In genomic region chr7:28481131-28481926, GRCh38 we compare ENCODE assay signal across 9 cellular contexts.
DNase-seq lines count a peak whose midpoint lies in the region; ATAC-seq, FAIRE-seq and TF ChIP-seq lines count a peak whose summit lies in the region.
"Had no signal": no experiment of that assay in that cellular context is flagged by ENCODE, and none has a peak within 500 bp of the region (broad histone marks: within the 10 kb centered on the region; RNA-seq: fewer than 3 reads in every experiment).

No MANE protein-coding gene starts in this region.

- H3K4me3 ChIP-seq in astrocyte (ENCODE audit: insufficient read depth, low read depth, low read length) = no peak overlapping the region
- H3K4me3 ChIP-seq in tibial artery = no peak overlapping the region
- H3K4me3 ChIP-seq: A549 had no signal

- peak; percentile 82 for ATAC-seq in activated naive CD8-positive, alpha-beta T cell treated with anti-CD3 and anti-CD28 coated beads, Interleukin-2, amount 10 ng/mL, durations not matched to agents 7 days and 5 days (ENCODE audit: low read depth)
- no peak for ATAC-seq in activated naive CD8-positive, alpha-beta T cell treated with anti-CD3 and anti-CD28 coated beads, Interleukin-2, amount 50 U/mL, for 24 hours
- peak; percentile 69 for ATAC-seq in HG02973 (IDR thresholded peaks at IDR 0.05; ENCODE audit: unreplicated experiment)
- no peak for ATAC-seq in activated T-helper 17 cell treated with anti-CD3 and anti-CD28 coated beads, Interleukin-2, amount 50 U/mL, for 72 hours (replicated peaks)
- ATAC-seq: A549 had no signal

- DNase-seq in activated naive CD8-positive, alpha-beta T cell treated with anti-CD3 and anti-CD28 coated beads, Interleukin-2, amount 10 ng/mL, durations not matched to agents 7 days and 5 days = no peak
- no peak for DNase-seq in activated naive CD8-positive, alpha-beta T cell treated with anti-CD3 and anti-CD28 coated beads, Interleukin-2, amount 50 U/mL, for 24 hours
- peak; percentile 67 for DNase-seq in astrocyte (ENCODE audit: low read depth)
- peak; percentile 35 for DNase-seq in smooth muscle cell of the brain vasculature (ENCODE audit: low read depth, low spot score)
- no peak for DNase-seq in tibial artery
- no peak for DNase-seq in NCI-H1092 treated with DMSO at 0.1 percent for 48 hours (lab: John Stamatoyannopoulos, UW)

- peaks cover 6% of the 10 kb centered on the region for H3K4me1 Mint-ChIP-seq in activated naive CD8-positive, alpha-beta T cell treated with anti-CD3 and anti-CD28 coated beads, Interleukin-2, amount 10 ng/mL, durations not matched to agents 7 days and 5 days
- H3K4me1 Mint-ChIP-seq in activated naive CD8-positive, alpha-beta T cell treated with anti-CD3 and anti-CD28 coated beads, Interleukin-2, amount 50 U/mL, for 24 hours = peaks cover 6% of the 10 kb centered on the region
- peaks cover 53% of the 10 kb centered on the region for H3K4me1 Mint-ChIP-seq in astrocyte (ENCODE audit: low read depth, unreplicated experiment)
- H3K4me1 Mint-ChIP-seq in activated T-helper 17 cell treated with anti-CD3 and anti-CD28 coated beads, Interleukin-2, amount 50 U/mL, for 72 hours = no peaks in the 10 kb centered on the region

- no peaks in the 10 kb centered on the region for H4K20me1 ChIP-seq in astrocyte (ENCODE audit: insufficient read depth, low read length)

- FAIRE-seq in astrocyte (lab: Jason Lieb, UNC) = peak; percentile 59
- FAIRE-seq: A549 had no signal

- no peaks in the 10 kb centered on the region for H3K36me3 Mint-ChIP-seq in activated naive CD8-positive, alpha-beta T cell treated with anti-CD3 and anti-CD28 coated beads, Interleukin-2, amount 10 ng/mL, durations not matched to agents 7 days and 5 days
- no peaks in the 10 kb centered on the region for H3K36me3 Mint-ChIP-seq in activated naive CD8-positive, alpha-beta T cell treated with anti-CD3 and anti-CD28 coated beads, Interleukin-2, amount 50 U/mL, for 24 hours (ENCODE audit: low read depth)
- H3K36me3 Mint-ChIP-seq in astrocyte (ENCODE audit: low read depth, unreplicated experiment) = no peaks in the 10 kb centered on the region
- H3K36me3 Mint-ChIP-seq in activated T-helper 17 cell treated with anti-CD3 and anti-CD28 coated beads, Interleukin-2, amount 50 U/mL, for 72 hours (ENCODE audit: low read depth) = no peaks in the 10 kb centered on the region

- H3K9ac ChIP-seq in astrocyte (ENCODE audit: low read length) = peak overlapping the region; percentile 31

- no peaks in the 10 kb centered on the region for H3K9me3 Mint-ChIP-seq in activated naive CD8-positive, alpha-beta T cell treated with anti-CD3 and anti-CD28 coated beads, Interleukin-2, amount 10 ng/mL, durations not matched to agents 7 days and 5 days
- H3K9me3 Mint-ChIP-seq in activated naive CD8-positive, alpha-beta T cell treated with anti-CD3 and anti-CD28 coated beads, Interleukin-2, amount 50 U/mL, for 24 hours = no peaks in the 10 kb centered on the region
- H3K9me3 Mint-ChIP-seq in astrocyte (ENCODE audit: unreplicated experiment) = no peaks in the 10 kb centered on the region
- no peaks in the 10 kb centered on the region for H3K9me3 Mint-ChIP-seq in activated T-helper 17 cell treated with anti-CD3 and anti-CD28 coated beads, Interleukin-2, amount 50 U/mL, for 72 hours

- peaks cover 13% of the 10 kb centered on the region for H3K27me3 Mint-ChIP-seq in activated naive CD8-positive, alpha-beta T cell treated with anti-CD3 and anti-CD28 coated beads, Interleukin-2, amount 10 ng/mL, durations not matched to agents 7 days and 5 days
- H3K27me3 Mint-ChIP-seq in activated naive CD8-positive, alpha-beta T cell treated with anti-CD3 and anti-CD28 coated beads, Interleukin-2, amount 50 U/mL, for 24 hours = peaks cover 9% of the 10 kb centered on the region
- no peaks in the 10 kb centered on the region for H3K27me3 Mint-ChIP-seq in astrocyte (ENCODE audit: low read depth, unreplicated experiment)
- H3K27me3 Mint-ChIP-seq in activated T-helper 17 cell treated with anti-CD3 and anti-CD28 coated beads, Interleukin-2, amount 50 U/mL, for 72 hours = peaks cover 29% of the 10 kb centered on the region

- H3K36me3 ChIP-seq in astrocyte (ENCODE audit: insufficient read depth, low read length) (no peaks in the 10 kb centered on the region), tibial artery (no peaks in the 10 kb centered on the region)

- H3K27ac ChIP-seq in astrocyte (ENCODE audit: low read depth, low read length) (peak overlapping the region; percentile 45), tibial artery (no peak overlapping the region)
- H3K27ac ChIP-seq: A549 had no signal

- no peaks in the 10 kb centered on the region for H3K79me2 ChIP-seq in astrocyte (ENCODE audit: insufficient read depth, low read length)

- H3K9me3 ChIP-seq in astrocyte (ENCODE audit: insufficient read depth, low read depth, low read length) = no peaks in the 10 kb centered on the region
- no peaks in the 10 kb centered on the region for H3K9me3 ChIP-seq in tibial artery
- H3K9me3 ChIP-seq: A549 had no signal

- POLR2A ChIA-PET in activated naive CD8-positive, alpha-beta T cell treated with anti-CD3 and anti-CD28 coated beads, Interleukin-2, amount 10 ng/mL, durations not matched to agents 7 days and 5 days (lab: Charles Lee) = no interaction called here

- TF ChIP-seq CTCF in astrocyte (IDR thresholded peaks at IDR 0.05; ENCODE audit: insufficient read depth, low read depth, low read length) (no peak), tibial artery (IDR thresholded peaks at IDR 0.05) (no peak)

- H3K27ac Mint-ChIP-seq in activated naive CD8-positive, alpha-beta T cell treated with anti-CD3 and anti-CD28 coated beads, Interleukin-2, amount 10 ng/mL, durations not matched to agents 7 days and 5 days = peak overlapping the region; percentile 40
- no peak overlapping the region for H3K27ac Mint-ChIP-seq in activated naive CD8-positive, alpha-beta T cell treated with anti-CD3 and anti-CD28 coated beads, Interleukin-2, amount 50 U/mL, for 24 hours
- peak overlapping the region; percentile 93 for H3K27ac Mint-ChIP-seq in astrocyte (ENCODE audit: unreplicated experiment)
- H3K27ac Mint-ChIP-seq in activated T-helper 17 cell treated with anti-CD3 and anti-CD28 coated beads, Interleukin-2, amount 50 U/mL, for 72 hours = no peak overlapping the region

- H3K27me3 ChIP-seq in astrocyte (ENCODE audit: insufficient read depth, low read length) (no peaks in the 10 kb centered on the region), tibial artery (no peaks in the 10 kb centered on the region)

- peaks cover 56% of the 10 kb centered on the region for H3K4me1 ChIP-seq in astrocyte (ENCODE audit: insufficient read depth, low read length)
- H3K4me1 ChIP-seq in tibial artery = no peaks in the 10 kb centered on the region
- H3K4me1 ChIP-seq: A549 had no signal

- intact Hi-C loops in tibial artery (cut with DNase I; ENCODE audit: low total_unique reads) = no loop called here

- H3K4me2 ChIP-seq in astrocyte (ENCODE audit: low read length) = peak overlapping the region; percentile 64
- H3K4me2 ChIP-seq: A549 had no signal

- H2AFZ ChIP-seq in astrocyte (ENCODE audit: low read depth, low read length) = no peak overlapping the region

- peak overlapping the region; percentile 47 for H3K4me3 Mint-ChIP-seq in activated naive CD8-positive, alpha-beta T cell treated with anti-CD3 and anti-CD28 coated beads, Interleukin-2, amount 10 ng/mL, durations not matched to agents 7 days and 5 days
- H3K4me3 Mint-ChIP-seq in activated naive CD8-positive, alpha-beta T cell treated with anti-CD3 and anti-CD28 coated beads, Interleukin-2, amount 50 U/mL, for 24 hours = no peak overlapping the region
- peak overlapping the region; percentile 40 for H3K4me3 Mint-ChIP-seq in astrocyte (ENCODE audit: unreplicated experiment)
- H3K4me3 Mint-ChIP-seq in activated T-helper 17 cell treated with anti-CD3 and anti-CD28 coated beads, Interleukin-2, amount 50 U/mL, for 72 hours = no peak overlapping the region

Comparison
In these comparisons a context has a peak if more than half of its experiments do, and no peak if none do; other contexts are left out.
1. ATAC-seq: peak in activated naive CD8-positive, alpha-beta T cell treated with anti-CD3 and anti-CD28 coated beads, Interleukin-2, amount 10 ng/mL, durations not matched to agents 7 days and 5 days (single experiment) and HG02973 (single experiment); none in activated naive CD8-positive, alpha-beta T cell treated with anti-CD3 and anti-CD28 coated beads, Interleukin-2, amount 50 U/mL, for 24 hours (single experiment) and activated T-helper 17 cell treated with anti-CD3 and anti-CD28 coated beads, Interleukin-2, amount 50 U/mL, for 72 hours (single experiment).
2. H3K27ac Mint-ChIP-seq: peak in activated naive CD8-positive, alpha-beta T cell treated with anti-CD3 and anti-CD28 coated beads, Interleukin-2, amount 10 ng/mL, durations not matched to agents 7 days and 5 days (single experiment) and astrocyte (single experiment); none in activated naive CD8-positive, alpha-beta T cell treated with anti-CD3 and anti-CD28 coated beads, Interleukin-2, amount 50 U/mL, for 24 hours (single experiment) and activated T-helper 17 cell treated with anti-CD3 and anti-CD28 coated beads, Interleukin-2, amount 50 U/mL, for 72 hours (single experiment).
3. H3K4me3 Mint-ChIP-seq: peak in activated naive CD8-positive, alpha-beta T cell treated with anti-CD3 and anti-CD28 coated beads, Interleukin-2, amount 10 ng/mL, durations not matched to agents 7 days and 5 days (single experiment) and astrocyte (single experiment); none in activated naive CD8-positive, alpha-beta T cell treated with anti-CD3 and anti-CD28 coated beads, Interleukin-2, amount 50 U/mL, for 24 hours (single experiment) and activated T-helper 17 cell treated with anti-CD3 and anti-CD28 coated beads, Interleukin-2, amount 50 U/mL, for 72 hours (single experiment).
4. DNase-seq: peak in astrocyte (single experiment) and smooth muscle cell of the brain vasculature (single experiment); none in activated naive CD8-positive, alpha-beta T cell treated with anti-CD3 and anti-CD28 coated beads, Interleukin-2, amount 10 ng/mL, durations not matched to agents 7 days and 5 days (single experiment), activated naive CD8-positive, alpha-beta T cell treated with anti-CD3 and anti-CD28 coated beads, Interleukin-2, amount 50 U/mL, for 24 hours (single experiment), tibial artery (0 of 2) and NCI-H1092 treated with DMSO at 0.1 percent for 48 hours (single experiment).